1 cellular context compared by ENCODE assay signal in genomic region chr22:22709719-22710445, GRCh38.
TF ChIP-seq lines count a peak whose summit lies in the region.

No MANE protein-coding gene starts in this region.

TF ChIP-seq in IMR-90, 13 proteins besides CTCF, POLR2A, EP300 and RAD21:
- TF ChIP-seq SMC3 (IDR thresholded peaks at IDR 0.05; ENCODE audit: low read depth, low read length): peak; percentile 28
- no peak for TF ChIP-seq MAFK (IDR thresholded peaks at IDR 0.05; ENCODE audit: low read depth, low read length)
TF ChIP-seq in IMR-90: peak in this region for 1.
